Comparison of ENCODE assay signal across 15 cellular contexts in the genomic region with DNA sequence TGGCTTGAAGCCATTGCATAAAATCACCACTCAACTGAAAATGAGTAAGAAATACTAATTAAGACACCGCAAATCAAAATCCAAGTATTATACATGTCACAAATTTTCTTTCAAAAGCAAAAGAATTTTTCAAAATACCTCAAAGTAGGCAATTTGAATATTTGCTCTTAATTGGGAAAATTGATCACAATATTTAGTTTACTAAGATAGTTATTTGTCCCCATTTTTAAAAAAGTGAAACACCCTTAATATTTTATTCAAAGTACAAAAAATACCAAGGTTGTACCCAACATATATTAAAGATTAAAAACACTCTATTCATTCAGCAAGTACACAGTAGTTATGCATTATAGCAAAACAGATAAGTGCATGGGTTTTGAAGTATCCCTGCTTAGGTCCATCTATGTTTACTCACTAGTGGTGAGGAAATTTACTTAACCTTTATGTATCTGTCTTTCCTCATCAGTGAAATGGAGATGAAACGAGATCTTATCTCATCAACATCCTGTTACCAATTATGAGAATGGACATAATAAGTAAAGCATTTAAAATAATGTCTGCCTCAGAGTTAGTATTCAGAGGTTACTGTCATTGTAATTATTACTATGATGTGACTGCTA. TPM values are rescaled to one million over a fixed set of nuclear protein-coding genes. Genes with fewer than 3 reads are reported as not detected.
A peak's percentile ranks its signal among the peaks of the same experiment; 100 is the strongest.
DNase-seq lines count a peak whose midpoint lies in the region; ATAC-seq, FAIRE-seq and TF ChIP-seq lines count a peak whose summit lies in the region.
"Had no signal": no experiment of that assay in that cellular context is flagged by ENCODE, and none has a peak within 500 bp of the region (broad histone marks: within the 10 kb centered on the region; RNA-seq: fewer than 3 reads in every experiment).

No MANE protein-coding gene starts in this region.

- intact Hi-C loops in endothelial cell of umbilical vein (cut with micrococcal nuclease) (no loop called here), esophagus squamous epithelium (cut with DNase I) (no loop called here)

- H3K9me3 Mint-ChIP-seq in CD8-positive, alpha-beta memory T cell: peaks cover 0 to 2% (median under 1%) of the 10 kb centered on the region in 5 donors

- H3K9ac ChIP-seq in endothelial cell of umbilical vein (replicated peaks; ENCODE audit: extremely low read depth, insufficient read depth, low read length): no peak overlapping the region

- peaks cover 14% of the 10 kb centered on the region for H3K79me2 ChIP-seq in endothelial cell of umbilical vein (ENCODE audit: control insufficient read depth, insufficient read depth, low read length)

- no peaks in the 10 kb centered on the region for H3K36me3 ChIP-seq in endothelial cell of umbilical vein (ENCODE audit: control insufficient read depth in 2 of 2, extremely low read depth in 1 of 2, insufficient read depth in 2 of 2, low read length in 2 of 2)
- peaks cover 0 to 44% (median 0%) of the 10 kb centered on the region in 3 donors for H3K36me3 ChIP-seq in esophagus squamous epithelium
- H3K36me3 ChIP-seq in CD8-positive, alpha-beta memory T cell (ENCODE audit: insufficient read depth, low read length): no peaks in the 10 kb centered on the region

- H4K20me1 ChIP-seq in endothelial cell of umbilical vein (replicated peaks; ENCODE audit: control insufficient read depth, extremely low read depth, insufficient read depth, low read length): no peaks in the 10 kb centered on the region

- no peak overlapping the region for H3K27ac ChIP-seq in endothelial cell of umbilical vein (ENCODE audit: insufficient read depth, low read depth, low read length)
- no peak overlapping the region for H3K27ac ChIP-seq in esophagus squamous epithelium
- no peak overlapping the region for H3K27ac ChIP-seq in CD8-positive, alpha-beta memory T cell (ENCODE audit: low read depth, low read length)
- H3K27ac ChIP-seq: dorsolateral prefrontal cortex, PC-9 had no signal

- peaks cover 22% of the 10 kb centered on the region for H3K4me1 ChIP-seq in endothelial cell of umbilical vein (ENCODE audit: control insufficient read depth, extremely low read depth, insufficient read depth, low read length)
- peaks cover 0 to 10% (median 5%) of the 10 kb centered on the region in 3 donors for H3K4me1 ChIP-seq in esophagus squamous epithelium
- peaks cover 10% of the 10 kb centered on the region for H3K4me1 ChIP-seq in CD8-positive, alpha-beta memory T cell (ENCODE audit: insufficient read depth, low read length)

- peaks cover 6 to 27% (median 19%) of the 10 kb centered on the region in 3 donors for H3K36me3 Mint-ChIP-seq in CD8-positive, alpha-beta memory T cell

- H3K9me3 ChIP-seq in endothelial cell of umbilical vein (replicated peaks; ENCODE audit: control insufficient read depth, insufficient read depth, low read length) (no peaks in the 10 kb centered on the region), esophagus squamous epithelium (no peaks in the 10 kb centered on the region)
- H3K9me3 ChIP-seq in CD8-positive, alpha-beta memory T cell (ENCODE audit: low read length): no peaks in the 10 kb centered on the region

- H3K27me3 Mint-ChIP-seq in CD8-positive, alpha-beta memory T cell: no peaks in the 10 kb centered on the region

- no peak for TF ChIP-seq CTCF in endothelial cell of umbilical vein (IDR thresholded peaks at IDR 0.05; ENCODE audit: extremely low read depth in 1 of 2, insufficient read depth in 1 of 2, low read depth in 1 of 2, low read length in 2 of 2)
- no peak for TF ChIP-seq CTCF in esophagus squamous epithelium (IDR thresholded peaks at IDR 0.05)

- POLR2A ChIA-PET in endothelial cell of umbilical vein (lab: Charles Lee): no interaction called here
- POLR2A ChIA-PET in CD8-positive, alpha-beta memory T cell (lab: Charles Lee): no interaction called here

- CTCF ChIA-PET in endothelial cell of umbilical vein (lab: Charles Lee): no interaction called here
- CTCF ChIA-PET in CD8-positive, alpha-beta memory T cell (lab: Charles Lee): no interaction called here

- DNase-seq in DMS53 (lab: John Stamatoyannopoulos, UW) (peak; percentile 79), NCI-H526 treated with DMSO at 0.1 percent for 48 hours (lab: John Stamatoyannopoulos, UW) (peak; percentile 2), endothelial cell of umbilical vein (ENCODE audit: low read depth, low spot score) (peak; percentile 24), esophagus squamous epithelium (lab: John Stamatoyannopoulos, UW) (no peak)
- DNase-seq in CD8-positive, alpha-beta memory T cell: no peak
- DNase-seq: activated CD4-positive, alpha-beta T cell treated with anti-CD3 and anti-CD28 coated beads, Interleukin-2, amount 50 U/mL, for 1 hour; aorta; dorsolateral prefrontal cortex; NCI-H2171 treated with DMSO at 0.1 percent for 48 hours had no signal

- H3K4me3 ChIP-seq in endothelial cell of umbilical vein (replicated peaks in 1 of 3; ENCODE audit: insufficient read depth in 1 of 3, low read depth in 1 of 3, low read length in 3 of 3) (no peak overlapping the region), esophagus squamous epithelium (no peak overlapping the region)
- H3K4me3 ChIP-seq in CD8-positive, alpha-beta memory T cell (ENCODE audit: low read length): no peak overlapping the region
- H3K4me3 ChIP-seq: dorsolateral prefrontal cortex, PC-9, smooth muscle cell had no signal

- TF ChIP-seq POLR2A in endothelial cell of umbilical vein (IDR thresholded peaks at IDR 0.05; ENCODE audit: low read depth, low read length): no peak
- TF ChIP-seq POLR2A in esophagus squamous epithelium (IDR thresholded peaks at IDR 0.05): no peak

- no peak overlapping the region for H2AFZ ChIP-seq in endothelial cell of umbilical vein (ENCODE audit: low read depth, low read length)
- H2AFZ ChIP-seq: PC-9 had no signal

- H3K4me3 Mint-ChIP-seq in CD8-positive, alpha-beta memory T cell: no peak overlapping the region
- H3K4me3 Mint-ChIP-seq: mesothelial cell of epicardium had no signal

- no peak for FAIRE-seq in endothelial cell of umbilical vein (lab: Jason Lieb, UNC)

- no peak overlapping the region for H3K27ac Mint-ChIP-seq in CD8-positive, alpha-beta memory T cell
- H3K27ac Mint-ChIP-seq: mesothelial cell of epicardium had no signal

- H3K9me1 ChIP-seq in endothelial cell of umbilical vein (replicated peaks; ENCODE audit: control insufficient read depth, extremely low read depth, insufficient read depth, low read length): no peaks in the 10 kb centered on the region

- H3K4me2 ChIP-seq in endothelial cell of umbilical vein (ENCODE audit: insufficient read depth, low read length): peak overlapping the region; percentile 58
- H3K4me2 ChIP-seq: PC-9, smooth muscle cell had no signal

- dilution Hi-C loops in endothelial cell of umbilical vein (cut with MboI; ENCODE audit: extremely low pct_ligation_motif_present, low sequenced_read_pairs): no loop called here

- H3K27me3 ChIP-seq in endothelial cell of umbilical vein (ENCODE audit: control insufficient read depth in 2 of 2, insufficient read depth in 2 of 2, low read length in 2 of 2) (no peaks in the 10 kb centered on the region), esophagus squamous epithelium (no peaks in the 10 kb centered on the region)
- H3K27me3 ChIP-seq in CD8-positive, alpha-beta memory T cell (ENCODE audit: insufficient read depth, low read length, poor library complexity, severe bottlenecking): no peaks in the 10 kb centered on the region
- H3K27me3 ChIP-seq: dorsolateral prefrontal cortex had no signal

- H3K4me1 Mint-ChIP-seq in CD8-positive, alpha-beta memory T cell: peaks cover 32 to 63% (median 53%) of the 10 kb centered on the region in 3 donors

- ATAC-seq in GM21423 (IDR thresholded peaks at IDR 0.05; ENCODE audit: unreplicated experiment) (peak; percentile 71), HG03139 (IDR thresholded peaks at IDR 0.05; ENCODE audit: unreplicated experiment) (no peak), HG02885 (IDR thresholded peaks at IDR 0.05; ENCODE audit: poor library complexity, unreplicated experiment) (no peak)

- 69 to 80% methylated on average over 2 of the region's 2 CpGs for WGBS in esophagus squamous epithelium, 2 donors

- BruUV-seq in endothelial cell of umbilical vein (replicated peaks; lab: Mats Ljungman, UMichigan): no TSS peak

TF ChIP-seq in endothelial cell of umbilical vein, 7 proteins besides CTCF, POLR2A, EP300 and RAD21:
- TF ChIP-seq GATA2 (IDR thresholded peaks at IDR 0.05; ENCODE audit: insufficient read depth, insufficient read length, low read depth, low read length) (peak; percentile 46), FOS (IDR thresholded peaks at IDR 0.05; ENCODE audit: borderline replicate concordance, insufficient read depth, low read length) (no peak), JUN (IDR thresholded peaks at IDR 0.05; ENCODE audit: borderline replicate concordance, insufficient read depth, insufficient read length, low read depth) (no peak), POLR2AphosphoS5 (IDR thresholded peaks at IDR 0.05; ENCODE audit: insufficient read depth, low read depth, low read length) (no peak)

RNA-seq across cellular contexts. Expression of gene VPS54, which starts 35.1 kb away (rescaled TPM):
- 17.6 and 17.7 TPM in 2 replicates for total RNA-seq in endothelial cell of umbilical vein
- polyA plus RNA-seq in endothelial cell of umbilical vein: 4.3 and 6.3 TPM in 2 replicates
- polyA plus RNA-seq in endothelial cell of umbilical vein (2011; cell fraction: cytosol; rRNA removed): 7.6 and 8.4 TPM in 2 replicates
- polyA plus RNA-seq in endothelial cell of umbilical vein (2011; cell fraction: nucleus; rRNA removed): 18.5 and 25.0 TPM in 2 replicates
- 15.3 and 19.5 TPM in 2 replicates for polyA plus RNA-seq in endothelial cell of umbilical vein (2012)
- polyA minus RNA-seq in endothelial cell of umbilical vein: 11.4 and 12.0 TPM in 2 replicates
- 7.1 TPM for polyA minus RNA-seq in endothelial cell of umbilical vein (2011; cell fraction: cytosol; rRNA and poly(A)+ RNA removed)
- 20.0 and 28.6 TPM in 2 replicates for polyA minus RNA-seq in endothelial cell of umbilical vein (2011; cell fraction: nucleus; rRNA and poly(A)+ RNA removed)
- 10 to 100 TPM; 10.4 to 25.2 (median 19.0) TPM for total RNA-seq in esophagus squamous epithelium
- 10 to 100 TPM; 10.7 to 11.3 TPM for total RNA-seq in CD8-positive, alpha-beta memory T cell
- polyA plus RNA-seq in CD8-positive, alpha-beta memory T cell: 10.9 TPM

Comparison
In these comparisons a context has a peak if more than half of its experiments do, and no peak if none do; other contexts are left out.
1. DNase-seq: peak in DMS53 (single experiment), NCI-H526 treated with DMSO at 0.1 percent for 48 hours (single experiment) and endothelial cell of umbilical vein (single experiment); none in esophagus squamous epithelium (single experiment) and CD8-positive, alpha-beta memory T cell (0 of 5).